Comparison of ENCODE assay signal across 16 cellular contexts in the genomic region with DNA sequence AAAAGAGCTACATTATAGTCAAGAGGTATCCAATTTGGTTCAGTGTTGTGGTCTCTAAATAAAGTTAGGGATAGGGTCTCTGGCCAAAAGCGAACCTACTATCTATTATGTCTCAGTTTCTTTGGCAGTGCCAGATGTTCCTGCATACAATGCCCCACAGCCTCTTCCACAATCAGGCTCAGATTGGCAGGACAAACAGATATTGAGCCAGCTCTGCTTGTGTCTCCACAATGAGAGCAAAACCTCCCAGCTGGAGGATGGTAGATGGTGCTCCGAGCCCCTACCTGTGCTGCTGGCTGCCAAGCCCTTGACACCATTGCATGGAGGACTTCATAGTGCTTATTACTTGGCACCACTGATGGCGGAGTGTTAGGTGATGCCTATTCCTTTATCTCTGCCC. TPM values are rescaled to one million over a fixed set of nuclear protein-coding genes. Genes with fewer than 3 reads are reported as not detected.
DNase-seq lines count a peak whose midpoint lies in the region; ATAC-seq lines count a peak whose summit lies in the region.
"Had no signal": no experiment of that assay in that cellular context is flagged by ENCODE, and none has a peak within 500 bp of the region (broad histone marks: within the 10 kb centered on the region; RNA-seq: fewer than 3 reads in every experiment).

No MANE protein-coding gene starts in this region.

- ATAC-seq in left ventricle myocardium superior (peak; percentile 43), Right ventricle myocardium inferior (no peak), GM18498 (IDR thresholded peaks at IDR 0.05; ENCODE audit: unreplicated experiment) (no peak)

- intact Hi-C loops in left ventricle myocardium superior (cut with micrococcal nuclease) (no loop called here), Right ventricle myocardium inferior (cut with DNase I) (no loop called here)

- DNase-seq in left ventricle myocardium superior (no peak), Right ventricle myocardium inferior (ENCODE audit: missing footprints) (no peak), globus pallidus (ENCODE audit: low spot score) (peak; percentile 76), pons (ENCODE audit: low spot score) (peak; percentile 90), superior temporal gyrus (ENCODE audit: extremely low spot score) (peak; percentile 75), GF-D8 (lab: John Stamatoyannopoulos, UW) (no peak), DMS153 treated with DMSO at 0.1 percent for 48 hours (lab: John Stamatoyannopoulos, UW; ENCODE audit: unreplicated experiment) (no peak)
- DNase-seq: 8988T; AML-193; Calu3; CD4-positive, alpha-beta T cell; DMS 273 treated with DMSO at 0.1 percent for 48 hours; DMS79 treated with DMSO at 0.1 percent for 48 hours; EL had no signal

RNA-seq across cellular contexts. Expression of a gene that starts 19.7 kb away (rescaled TPM):
- total RNA-seq in left ventricle myocardium superior = 10.7 TPM
- total RNA-seq in Right ventricle myocardium inferior = 10.8 TPM

RNA-seq across cellular contexts. Expression of a gene that starts 21.4 kb away (rescaled TPM):
- 7.8 TPM for total RNA-seq in left ventricle myocardium superior
- total RNA-seq in Right ventricle myocardium inferior = 9.3 TPM

RNA-seq across cellular contexts. Expression of a gene that starts 30.3 kb away (rescaled TPM):
- 7.2 TPM for total RNA-seq in left ventricle myocardium superior
- total RNA-seq in Right ventricle myocardium inferior = 8.2 TPM

RNA-seq across cellular contexts. Expression of a gene that starts 30.3 kb away (rescaled TPM):
- 12.0 TPM for total RNA-seq in left ventricle myocardium superior
- total RNA-seq in Right ventricle myocardium inferior = 10.8 TPM
- total RNA-seq: H1 had no signal

RNA-seq across cellular contexts. Expression of a gene that starts 35.1 kb away (rescaled TPM):
- total RNA-seq in left ventricle myocardium superior (71.0 TPM), Right ventricle myocardium inferior (49.9 TPM)
- total RNA-seq: H1 had no signal

Comparison
In these comparisons a context has a peak if more than half of its experiments do, and no peak if none do; other contexts are left out.
1. DNase-seq: peak in globus pallidus (single experiment), pons (single experiment) and superior temporal gyrus (single experiment); none in left ventricle myocardium superior (single experiment), Right ventricle myocardium inferior (single experiment), GF-D8 (single experiment) and DMS153 treated with DMSO at 0.1 percent for 48 hours (single experiment).